26 cellular contexts compared by ENCODE assay signal in the genomic region with DNA sequence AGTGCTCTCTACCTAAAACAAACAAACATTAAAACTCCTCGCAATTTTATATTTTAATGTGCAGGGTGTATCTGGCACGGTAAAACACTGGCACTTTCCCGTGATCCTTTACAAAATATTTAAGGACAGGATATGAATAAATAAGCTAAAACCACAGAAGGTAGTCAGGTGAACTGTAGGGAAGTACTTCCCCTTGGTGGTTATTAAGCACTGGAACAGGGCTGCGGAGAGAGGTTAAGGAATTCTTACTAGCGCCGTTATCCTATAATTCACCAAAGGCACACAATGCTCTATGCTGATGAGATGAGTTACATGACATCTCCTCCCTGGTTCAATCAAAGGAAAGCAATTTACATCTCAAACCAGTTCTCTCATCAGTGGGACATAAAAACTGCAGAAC.
A peak's percentile ranks its signal among the peaks of the same experiment; 100 is the strongest.
DNase-seq lines count a peak whose midpoint lies in the region; ATAC-seq, FAIRE-seq and TF ChIP-seq lines count a peak whose summit lies in the region.
"Had no signal": no experiment of that assay in that cellular context is flagged by ENCODE, and none has a peak within 500 bp of the region (broad histone marks: within the 10 kb centered on the region; RNA-seq: fewer than 3 reads in every experiment).

No MANE protein-coding gene starts in this region.

- 50 to 58% (median 53%) methylated on average over 6 of the region's 6 CpGs for whole genome bisulfite sequencing in stomach, 5 donors

- H3K4me1 ChIP-seq in breast epithelium (peaks cover 0 to 3% of the 10 kb centered on the region in 2 donors), stomach (peaks cover 0 to 26% (median 10%) of the 10 kb centered on the region in 4 donors)

- ATAC-seq in GM19328 (IDR thresholded peaks at IDR 0.05; ENCODE audit: unreplicated experiment) (no peak), GM21367 (IDR thresholded peaks at IDR 0.05; ENCODE audit: unreplicated experiment) (no peak)
- ATAC-seq: left ventricle myocardium superior; stimulated activated naive CD8-positive, alpha-beta T cell treated with anti-CD3 and anti-CD28 coated beads, Interleukin-15, amount 100 ng/mL, for 72 hours had no signal

- no peaks in the 10 kb centered on the region for H3K27me3 Mint-ChIP-seq in MCF 10A (ENCODE audit: insufficient read depth, unreplicated experiment)
- H3K27me3 Mint-ChIP-seq: activated CD4-positive, alpha-beta T cell treated with anti-CD3 and anti-CD28 coated beads, Interleukin-2, amount 10 ng/mL, durations not matched to agents 24 days and 14 days; activated T-cell treated with anti-CD3 and anti-CD28 coated beads, Interleukin-2, amount 50 U/mL, for 24 hours; naive B cell; stimulated activated naive CD8-positive, alpha-beta T cell treated with anti-CD3 and anti-CD28 coated beads, Interleukin-15, amount 100 ng/mL, for 72 hours had no signal

- H3K27me3 ChIP-seq in breast epithelium (no peaks in the 10 kb centered on the region), stomach (no peaks in the 10 kb centered on the region)
- H3K27me3 ChIP-seq: BE2C, Peyer's patch, tibial nerve had no signal

- POLR2A ChIA-PET in MCF 10A (lab: Yijun Ruan, JAX) = interaction anchor here (1.2 kb wide), 1 partner anchor 9 kb away, joined by 3 read pairs; no protein-coding TSS in a partner anchor

- no peaks in the 10 kb centered on the region for H3K9me3 Mint-ChIP-seq in MCF 10A (ENCODE audit: unreplicated experiment)
- H3K9me3 Mint-ChIP-seq: activated CD4-positive, alpha-beta T cell treated with anti-CD3 and anti-CD28 coated beads, Interleukin-2, amount 10 ng/mL, durations not matched to agents 24 days and 14 days; activated T-cell treated with anti-CD3 and anti-CD28 coated beads, Interleukin-2, amount 50 U/mL, for 24 hours; naive B cell; stimulated activated naive CD8-positive, alpha-beta T cell treated with anti-CD3 and anti-CD28 coated beads, Interleukin-15, amount 100 ng/mL, for 72 hours had no signal

- H3K36me3 Mint-ChIP-seq in MCF 10A (ENCODE audit: insufficient read depth, unreplicated experiment) = no peaks in the 10 kb centered on the region
- H3K36me3 Mint-ChIP-seq: naive B cell had no signal

- H3K27ac ChIP-seq in breast epithelium (no peak overlapping the region), stomach (no peak overlapping the region)
- H3K27ac ChIP-seq: epithelial cell of prostate, KMS-11, Peyer's patch, skin epidermis, tibial nerve, VCaP had no signal

- intact Hi-C loops in MCF 10A (cut with micrococcal nuclease) = no loop called here
- intact Hi-C loops in breast epithelium (cut with DNase I; ENCODE audit: low total_unique reads) = no loop called here
- intact Hi-C loops in stomach (cut with DNase I; ENCODE audit: low total_unique reads) = no loop called here

- DNase-seq in MCF 10A (ENCODE audit: unreplicated experiment) (no peak), breast epithelium (ENCODE audit: low spot score in 2 of 2) (no peak), NCI-H69 (lab: John Stamatoyannopoulos, UW) (peak; percentile 30), stomach (no peak)
- DNase-seq: ACHN; activated CD4-positive, alpha-beta T cell treated with anti-CD3 and anti-CD28 coated beads, Interleukin-2, amount 10 ng/mL, durations not matched to agents 24 days and 14 days; activated T-cell treated with anti-CD3 and anti-CD28 coated beads, Interleukin-2, amount 50 U/mL, for 24 hours; BE2C; GF-D8; H7; left ventricle myocardium superior; naive B cell; NCI-H187 treated with DMSO at 0.1 percent for 48 hours; NK-92 treated with Interleukin-12 subunit alpha and Interleukin-12 subunit beta, amount 100 ng/mL, for 24 hours; Peyer's patch; SHP77 treated with DMSO at 0.1 percent for 48 hours; stimulated activated naive CD8-positive, alpha-beta T cell treated with anti-CD3 and anti-CD28 coated beads, Interleukin-15, amount 100 ng/mL, for 72 hours; T-helper 9 cell had no signal

- H3K27ac Mint-ChIP-seq in MCF 10A (ENCODE audit: low read depth, unreplicated experiment) = peak overlapping the region; percentile 0
- H3K27ac Mint-ChIP-seq: activated CD4-positive, alpha-beta T cell treated with anti-CD3 and anti-CD28 coated beads, Interleukin-2, amount 10 ng/mL, durations not matched to agents 24 days and 14 days; activated T-cell treated with anti-CD3 and anti-CD28 coated beads, Interleukin-2, amount 50 U/mL, for 24 hours; stimulated activated naive CD8-positive, alpha-beta T cell treated with anti-CD3 and anti-CD28 coated beads, Interleukin-15, amount 100 ng/mL, for 72 hours had no signal

- H3K4me3 Mint-ChIP-seq in MCF 10A (ENCODE audit: unreplicated experiment) = no peak overlapping the region
- H3K4me3 Mint-ChIP-seq: activated CD4-positive, alpha-beta T cell treated with anti-CD3 and anti-CD28 coated beads, Interleukin-2, amount 10 ng/mL, durations not matched to agents 24 days and 14 days; activated T-cell treated with anti-CD3 and anti-CD28 coated beads, Interleukin-2, amount 50 U/mL, for 24 hours; naive B cell had no signal

- TF ChIP-seq POLR2A in breast epithelium (IDR thresholded peaks at IDR 0.05) = no peak
- no peak for TF ChIP-seq POLR2A in stomach (IDR thresholded peaks at IDR 0.05)

- H3K36me3 ChIP-seq in breast epithelium = no peaks in the 10 kb centered on the region
- H3K36me3 ChIP-seq in stomach = no peaks in the 10 kb centered on the region
- H3K36me3 ChIP-seq: BE2C, Peyer's patch, tibial nerve had no signal

- no peak for TF ChIP-seq EP300 in stomach (IDR thresholded peaks at IDR 0.05)

- TF ChIP-seq CTCF in MCF 10A (IDR thresholded peaks at IDR 0.05; ENCODE audit: unreplicated experiment) (no peak), breast epithelium (IDR thresholded peaks at IDR 0.05) (no peak), stomach (IDR thresholded peaks at IDR 0.05) (no peak)

- no peak overlapping the region for H3K4me3 ChIP-seq in breast epithelium
- H3K4me3 ChIP-seq in stomach = no peak overlapping the region
- H3K4me3 ChIP-seq: Peyer's patch, skin epidermis, tibial nerve had no signal

- CTCF ChIA-PET in MCF 10A (lab: Yijun Ruan, JAX) = interaction anchor here (0.6 kb wide), 1 partner anchor 926 kb away, joined by 4 read pairs; no protein-coding TSS in a partner anchor

- no peaks in the 10 kb centered on the region for H3K9me3 ChIP-seq in breast epithelium
- no peaks in the 10 kb centered on the region for H3K9me3 ChIP-seq in stomach
- H3K9me3 ChIP-seq: BE2C, Peyer's patch, tibial nerve had no signal

- H3K4me1 Mint-ChIP-seq in MCF 10A (ENCODE audit: insufficient read depth, unreplicated experiment) = peaks cover 6% of the 10 kb centered on the region

- no TSS peak for BruUV-seq in MCF 10A (replicated peaks; lab: Mats Ljungman, UMichigan)

- FAIRE-seq in islet of Langerhans (lab: Jason Lieb, UNC) = peak; percentile 62
